Comparison of ENCODE assay signal across 8 cellular contexts in genomic region chr3:54122046-54122801, GRCh38. TPM values are rescaled to one million over a fixed set of nuclear protein-coding genes. Genes with fewer than 3 reads are reported as not detected.
DNase-seq lines count a peak whose midpoint lies in the region; ATAC-seq, FAIRE-seq and TF ChIP-seq lines count a peak whose summit lies in the region.

TSS of gene CACNA2D3 (plus strand) at chr3:54122552.

- no peaks in the 10 kb centered on the region for H4K20me1 ChIP-seq in KMS-11 (ENCODE audit: insufficient read depth)

- H3K36me3 Mint-ChIP-seq in Calu3 (ENCODE audit: insufficient read depth, unreplicated experiment), result no peaks in the 10 kb centered on the region

- no peak within 1 kb of the TSS for H3K4me3 ChIP-seq in KMS-11 (IDR thresholded peaks at IDR 0.05; ENCODE audit: insufficient read depth, low read depth, low read length)
- H3K4me3 ChIP-seq in bronchial epithelial cell (ENCODE audit: low read depth, low read length), result peak within 1 kb of the TSS; percentile 23
- H3K4me3 ChIP-seq in tibial artery, result peak within 1 kb of the TSS; percentile 61 to 84

- TF ChIP-seq CTCF in Calu3 (IDR thresholded peaks at IDR 0.05; ENCODE audit: unreplicated experiment) (no peak), KMS-11 (conservative IDR thresholded peaks at IDR 0.05; ENCODE audit: low read depth, low read length) (no peak), bronchial epithelial cell (IDR thresholded peaks at IDR 0.05; ENCODE audit: insufficient read depth, low read length, severe bottlenecking) (no peak), tibial artery (IDR thresholded peaks at IDR 0.05) (no peak)

- H3K27me3 Mint-ChIP-seq in Calu3 (ENCODE audit: unreplicated experiment), result peaks cover 68% of the 10 kb centered on the region

- H3K36me3 ChIP-seq in KMS-11 (ENCODE audit: insufficient read depth) (no peaks in the 10 kb centered on the region), bronchial epithelial cell (ENCODE audit: control insufficient read depth, insufficient read depth, low read length) (no peaks in the 10 kb centered on the region), tibial artery (no peaks in the 10 kb centered on the region)

- H3K9me3 ChIP-seq in tibial artery, result no peaks in the 10 kb centered on the region

- intact Hi-C loops in Calu3 (cut with micrococcal nuclease; ENCODE audit: unreplicated experiment), result no loop called here
- intact Hi-C loops in tibial artery (cut with DNase I; ENCODE audit: low total_unique reads), result no loop called here

- H3K79me2 ChIP-seq in KMS-11 (ENCODE audit: insufficient read depth, low read depth), result no peaks in the 10 kb centered on the region

- CTCF ChIA-PET in Calu3 (lab: Charles Lee), result no interaction called here

- no peak within 1 kb of the TSS for H3K4me2 ChIP-seq in KMS-11

- BruUV-seq in Calu3 (replicated peaks; lab: Mats Ljungman, UMichigan), result no TSS peak

- H3K27me3 ChIP-seq in KMS-11 (ENCODE audit: insufficient read depth, low read depth) (no peaks in the 10 kb centered on the region), bronchial epithelial cell (ENCODE audit: control insufficient read depth, insufficient read depth, low read length) (peaks cover 27% of the 10 kb centered on the region), layer of hippocampus (ENCODE audit: control insufficient read depth, insufficient read depth, low read length) (peaks cover 10% of the 10 kb centered on the region), tibial artery (peaks cover 0 to 50% of the 10 kb centered on the region in 2 donors)

- H3K4me1 Mint-ChIP-seq in Calu3 (ENCODE audit: low read depth, unreplicated experiment), result no peaks in the 10 kb centered on the region

- FAIRE-seq in bronchial epithelial cell (lab: Jason Lieb, UNC), result no peak

- peak within 1 kb of the TSS; percentile 30; the same call in 1 of the 2 replicates for H2AFZ ChIP-seq in KMS-11 (ENCODE audit: low read depth)

- DNase-seq in Calu3, result no peak
- no peak for DNase-seq in bronchial epithelial cell (ENCODE audit: low read depth)
- DNase-seq in tibial artery, result no peak
- no peak for DNase-seq in COR-L47 (lab: John Stamatoyannopoulos, UW)

- H3K9me3 Mint-ChIP-seq in Calu3 (ENCODE audit: low read depth, unreplicated experiment), result no peaks in the 10 kb centered on the region

- ATAC-seq in HG03025 (IDR thresholded peaks at IDR 0.05; ENCODE audit: low FRiP score, unreplicated experiment) (no peak), GM19397 (IDR thresholded peaks at IDR 0.05; ENCODE audit: unreplicated experiment) (no peak)

- H3K27ac Mint-ChIP-seq in Calu3 (ENCODE audit: unreplicated experiment), result no peak within 1 kb of the TSS

- H3K4me3 Mint-ChIP-seq in Calu3 (ENCODE audit: low read depth, unreplicated experiment), result peak within 1 kb of the TSS; percentile 48

- no peak within 1 kb of the TSS for H3K9ac ChIP-seq in KMS-11

- H3K27ac ChIP-seq in KMS-11 (no peak within 1 kb of the TSS), layer of hippocampus (ENCODE audit: low read depth, low read length) (peak within 1 kb of the TSS; percentile 30), tibial artery (peak within 1 kb of the TSS in 1 of 2 donors; percentile 13)

- H3K4me1 ChIP-seq in KMS-11 (ENCODE audit: low read depth, poor library complexity, severe bottlenecking) (no peaks in the 10 kb centered on the region), tibial artery (peaks cover 0 to 36% (median 27%) of the 10 kb centered on the region in 4 donors)

RNA-seq across cellular contexts. Expression of gene CACNA2D3, which starts in this region (rescaled TPM):
- total RNA-seq in Calu3 (2022) (not detected in 2 replicates), bronchial epithelial cell (0.13 TPM in 1 of 2 replicates, not detected in the other)
